Comparison of ENCODE assay signal across 18 cellular contexts in the genomic region with DNA sequence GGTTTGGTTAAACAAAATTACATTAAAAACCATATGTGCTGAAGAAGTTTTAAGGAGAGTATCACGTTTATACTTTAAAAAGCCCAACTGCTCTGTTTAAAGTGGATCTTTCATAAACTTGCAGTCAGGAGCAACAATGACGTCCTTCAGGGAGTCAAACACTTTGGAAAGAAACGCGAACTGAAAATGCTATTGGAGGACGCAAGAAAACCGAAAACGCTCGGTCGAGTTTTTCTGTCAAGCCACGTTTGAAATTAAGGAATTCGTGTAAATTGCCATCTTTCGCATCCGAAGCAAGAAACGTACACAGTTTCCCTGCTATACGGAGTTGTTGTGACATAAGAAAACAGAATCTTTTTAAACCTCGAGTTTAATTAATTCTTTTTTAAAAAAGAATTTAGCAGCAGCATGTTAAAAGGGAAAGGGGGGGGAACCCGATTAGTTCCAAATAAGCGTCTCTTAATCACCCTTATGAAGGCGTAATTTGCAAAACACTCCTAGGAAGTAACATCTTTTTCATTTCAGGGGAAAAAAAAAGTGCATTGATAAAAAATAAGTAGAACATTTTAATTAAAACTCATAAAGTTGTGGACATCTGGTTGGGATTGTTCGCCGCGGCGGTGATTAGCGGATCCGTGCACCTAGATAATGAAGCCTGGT.
A peak's percentile ranks its signal among the peaks of the same experiment; 100 is the strongest.
DNase-seq lines count a peak whose midpoint lies in the region; FAIRE-seq and TF ChIP-seq lines count a peak whose summit lies in the region.
"Had no signal": no experiment of that assay in that cellular context is flagged by ENCODE, and none has a peak within 500 bp of the region (broad histone marks: within the 10 kb centered on the region; RNA-seq: fewer than 3 reads in every experiment).

No MANE protein-coding gene starts in this region.

- no TSS peak for BruUV-seq in MCF 10A (replicated peaks; lab: Mats Ljungman, UMichigan)

- H3K27me3 ChIP-seq in HUES48 (ENCODE audit: control insufficient read depth, insufficient read depth, low read length) = peaks cover 59% of the 10 kb centered on the region
- peaks cover 90% of the 10 kb centered on the region for H3K27me3 ChIP-seq in iPS-18a (ENCODE audit: control insufficient read depth, insufficient read depth, low read length)

- H3K36me3 Mint-ChIP-seq in brain = no peaks in the 10 kb centered on the region
- no peaks in the 10 kb centered on the region for H3K36me3 Mint-ChIP-seq in progenitor cell of endocrine pancreas (ENCODE audit: insufficient read depth)
- H3K36me3 Mint-ChIP-seq in MCF 10A (ENCODE audit: insufficient read depth, unreplicated experiment) = no peaks in the 10 kb centered on the region

- FAIRE-seq in GM12892 (lab: Jason Lieb, UNC) = no peak

- H3K4me1 Mint-ChIP-seq in brain (peaks cover 21% of the 10 kb centered on the region), progenitor cell of endocrine pancreas (ENCODE audit: low read depth) (peaks cover 3% of the 10 kb centered on the region), MCF 10A (ENCODE audit: insufficient read depth, unreplicated experiment) (no peaks in the 10 kb centered on the region)
- H3K4me1 Mint-ChIP-seq: activated CD4-positive, alpha-beta T cell treated with anti-CD3 and anti-CD28 coated beads, Interleukin-2, amount 10 ng/mL, durations not matched to agents 24 days and 14 days had no signal

- H3K9me3 ChIP-seq in HUES48 (ENCODE audit: control insufficient read depth, insufficient read depth, low read length) (no peaks in the 10 kb centered on the region), iPS-18a (ENCODE audit: control insufficient read depth, low read depth, low read length) (no peaks in the 10 kb centered on the region)
- H3K9me3 ChIP-seq: colonic mucosa, left lung, transverse colon had no signal

- H3K27me3 Mint-ChIP-seq in brain (peaks cover 96% of the 10 kb centered on the region), progenitor cell of endocrine pancreas (peaks cover 91% of the 10 kb centered on the region), MCF 10A (ENCODE audit: insufficient read depth, unreplicated experiment) (peaks cover 43% of the 10 kb centered on the region)

- TF ChIP-seq POLR2A in GM12892 (IDR thresholded peaks at IDR 0.05; ENCODE audit: low read depth, low read length) = no peak

- no peaks in the 10 kb centered on the region for H3K36me3 ChIP-seq in HUES48 (ENCODE audit: control insufficient read depth, insufficient read depth, low read length)
- H3K36me3 ChIP-seq in iPS-18a (ENCODE audit: control insufficient read depth, low read depth, low read length) = no peaks in the 10 kb centered on the region
- H3K36me3 ChIP-seq: colonic mucosa, left lung, transverse colon had no signal

- H3K9me3 Mint-ChIP-seq in brain = peaks cover 0 to 14% (median 0%) of the 10 kb centered on the region in 5 experiments
- no peaks in the 10 kb centered on the region for H3K9me3 Mint-ChIP-seq in progenitor cell of endocrine pancreas (ENCODE audit: low read depth)
- no peaks in the 10 kb centered on the region for H3K9me3 Mint-ChIP-seq in MCF 10A (ENCODE audit: unreplicated experiment)

- POLR2A ChIA-PET in MCF 10A (lab: Yijun Ruan, JAX) = no interaction called here

- H3K4me3 Mint-ChIP-seq in brain (peak overlapping the region; percentile 78 to 90 (median 84)), progenitor cell of endocrine pancreas (ENCODE audit: low read depth) (peak overlapping the region; percentile 45), MCF 10A (ENCODE audit: unreplicated experiment) (no peak overlapping the region)
- H3K4me3 Mint-ChIP-seq: activated CD4-positive, alpha-beta T cell treated with anti-CD3 and anti-CD28 coated beads, Interleukin-2, amount 10 ng/mL, durations not matched to agents 24 days and 14 days had no signal

- TF ChIP-seq CTCF in brain (conservative IDR thresholded peaks at IDR 0.05) = no peak
- TF ChIP-seq CTCF in progenitor cell of endocrine pancreas (IDR thresholded peaks at IDR 0.05; ENCODE audit: unreplicated experiment) = no peak
- TF ChIP-seq CTCF in MCF 10A (IDR thresholded peaks at IDR 0.05; ENCODE audit: unreplicated experiment) = no peak

- H3K9ac ChIP-seq in HUES48 (ENCODE audit: low read depth, low read length) (no peak overlapping the region), iPS-18a (ENCODE audit: low read length) (no peak overlapping the region)

- H3K27ac Mint-ChIP-seq in brain (peak overlapping the region in 2 of 5 experiments; percentile 81 to 88), progenitor cell of endocrine pancreas (no peak overlapping the region), MCF 10A (ENCODE audit: low read depth, unreplicated experiment) (no peak overlapping the region)
- H3K27ac Mint-ChIP-seq: activated CD4-positive, alpha-beta T cell treated with anti-CD3 and anti-CD28 coated beads, Interleukin-2, amount 10 ng/mL, durations not matched to agents 24 days and 14 days had no signal

- H3K4me1 ChIP-seq in HUES48 (ENCODE audit: control insufficient read depth, insufficient read depth, low read length) (peaks cover 50% of the 10 kb centered on the region), iPS-18a (ENCODE audit: control insufficient read depth, low read depth, low read length) (peaks cover 29% of the 10 kb centered on the region)

- intact Hi-C loops in MCF 10A (cut with micrococcal nuclease) = no loop called here

- CTCF ChIA-PET in MCF 10A (lab: Yijun Ruan, JAX) = no interaction called here

- DNase-seq in progenitor cell of endocrine pancreas (ENCODE audit: low spot score, unreplicated experiment) = no peak
- DNase-seq in GM12892 (ENCODE audit: insufficient read length) = no peak
- no peak for DNase-seq in MCF 10A (ENCODE audit: unreplicated experiment)
- no peak for DNase-seq in RKO (ENCODE audit: low spot score)
- DNase-seq: activated CD8-positive, alpha-beta memory T cell treated with anti-CD3 and anti-CD28 coated beads, Interleukin-2, amount 50 U/mL, for 48 hours; activated gamma-delta T cell treated with Interleukin-2 at 50 U/mL for 16 hours; AML-193; colonic mucosa; COR-L47; DND-41; left lung; SHP77; stimulated activated naive CD4-positive, alpha-beta T cell treated with Interleukin-2 at 50 U/mL for 16 hours; transverse colon had no signal

- H3K4me3 ChIP-seq in HUES48 (ENCODE audit: low read depth, low read length) (peak overlapping the region; percentile 57), iPS-18a (ENCODE audit: low read length) (peak overlapping the region; percentile 58)
- H3K4me3 ChIP-seq: colonic mucosa, left lung had no signal

- peak overlapping the region; percentile 53 for H3K27ac ChIP-seq in HUES48 (ENCODE audit: low read depth, low read length)
- H3K27ac ChIP-seq in iPS-18a (ENCODE audit: low read length) = no peak overlapping the region
- H3K27ac ChIP-seq: colonic mucosa, left lung, transverse colon had no signal
